In the genomic region with DNA sequence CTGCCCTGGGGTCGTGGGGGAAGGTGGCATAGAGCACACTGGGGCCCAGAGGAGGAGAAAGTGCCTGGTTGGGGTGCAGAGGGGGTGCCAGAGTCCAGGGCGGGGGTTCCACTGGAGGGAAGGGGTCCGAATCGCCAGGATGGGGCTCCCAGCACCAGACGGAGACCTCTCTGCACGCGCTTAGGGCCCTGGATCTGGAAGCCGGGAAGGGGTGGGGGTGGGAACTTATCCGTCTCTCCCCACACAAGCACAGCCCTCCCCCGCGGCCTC, we compare ENCODE assay signal across 7 cellular contexts. TPM values are rescaled to one million over a fixed set of nuclear protein-coding genes. Genes with fewer than 3 reads are reported as not detected.
DNase-seq lines count a peak whose midpoint lies in the region; ATAC-seq, FAIRE-seq and TF ChIP-seq lines count a peak whose summit lies in the region.

No MANE protein-coding gene starts in this region.

- in situ Hi-C loops in K562 (cut with MboI): no loop called here

- TF ChIP-seq CTCF in Loucy (conservative IDR thresholded peaks at IDR 0.05; ENCODE audit: low read length) (no peak), K562 (IDR thresholded peaks at IDR 0.05 in 2 of 3, conservative IDR thresholded peaks at IDR 0.05 in 1 of 3; ENCODE audit: insufficient read depth in 2 of 3, low read depth in 1 of 3, low read length in 3 of 3) (no peak), kidney (IDR thresholded peaks at IDR 0.05; ENCODE audit: borderline replicate concordance, extremely low read depth, insufficient read depth) (no peak)

- H3K4me1 ChIP-seq in Loucy (ENCODE audit: insufficient read depth, low read length, poor library complexity, severe bottlenecking): peaks cover 16% of the 10 kb centered on the region
- H3K4me1 ChIP-seq in K562 (replicated peaks in 1 of 2; ENCODE audit: control insufficient read depth in 2 of 2, insufficient read depth in 2 of 2, low read length in 2 of 2): peaks cover 27 to 95% of the 10 kb centered on the region in 2 experiments
- H3K4me1 ChIP-seq in kidney (ENCODE audit: control insufficient read depth in 1 of 2, insufficient read depth in 1 of 2, low read depth in 1 of 2, low read length in 2 of 2): peaks cover 14 to 37% of the 10 kb centered on the region in 2 donors

- H3K9me1 ChIP-seq in K562 (ENCODE audit: control insufficient read depth, insufficient read depth, low read length): no peaks in the 10 kb centered on the region

- intact Hi-C loops in K562 (cut with micrococcal nuclease): no loop called here
- intact Hi-C loops in kidney (cut with DNase I): no loop called here

- no peaks in the 10 kb centered on the region for H3K27me3 ChIP-seq in Loucy (ENCODE audit: insufficient read depth, low read length, poor library complexity, severe bottlenecking)
- H3K27me3 ChIP-seq in K562 (ENCODE audit: control insufficient read depth in 2 of 2, insufficient read depth in 2 of 2, low read length in 2 of 2): no peaks in the 10 kb centered on the region

- peak; percentile 83 for DNase-seq in ELR (ENCODE audit: low read depth)
- peak in 2 of 4 experiments; percentile 75 to 92 for DNase-seq in K562 (ENCODE audit: extremely low read depth in 1 of 4, low spot score in 3 of 4)
- DNase-seq in kidney: no peak
- DNase-seq in substantia nigra (lab: John Stamatoyannopoulos, UW): peak in 16 of 49 donors; percentile 25 to 70 (median 53)
- no peak for DNase-seq in DMS153 (lab: John Stamatoyannopoulos, UW)

- H3K4me2 ChIP-seq in Loucy (ENCODE audit: low read depth, low read length, poor library complexity, severe bottlenecking): peak overlapping the region; percentile 98
- H3K4me2 ChIP-seq in K562 (ENCODE audit: insufficient read depth, low read length): peak overlapping the region; percentile 84

- CTCF ChIA-PET in K562 (lab: Yijun Ruan, JAX; ENCODE audit: low intra/inter-chr PET ratio): no interaction called here

- H4K20me1 ChIP-seq in Loucy (ENCODE audit: insufficient read depth, low read length, poor library complexity, severe bottlenecking): peaks cover 51% of the 10 kb centered on the region
- H4K20me1 ChIP-seq in K562 (replicated peaks; ENCODE audit: control insufficient read depth, insufficient read depth, low read length): no peaks in the 10 kb centered on the region

- no peaks in the 10 kb centered on the region for H3K9me3 ChIP-seq in Loucy (ENCODE audit: insufficient read depth, low read depth, low read length)
- H3K9me3 ChIP-seq in K562 (replicated peaks; ENCODE audit: control insufficient read depth, insufficient read depth, low read depth, low read length): no peaks in the 10 kb centered on the region
- H3K9me3 ChIP-seq in kidney (ENCODE audit: control insufficient read depth in 1 of 2, low read length in 2 of 2): no peaks in the 10 kb centered on the region

- H3K27ac ChIP-seq in K562 (ENCODE audit: extremely low read depth, low read depth, low read length) (peak overlapping the region; percentile 82), kidney (ENCODE audit: low read depth in 2 of 2, low read length in 2 of 2) (peak overlapping the region; percentile 97), substantia nigra (ENCODE audit: low read depth, low read length, poor library complexity, severe bottlenecking) (peak overlapping the region; percentile 100)

- peaks cover 63% of the 10 kb centered on the region for H3K79me2 ChIP-seq in Loucy (ENCODE audit: insufficient read depth, low read length)
- H3K79me2 ChIP-seq in K562 (ENCODE audit: control insufficient read depth, insufficient read depth, low read length): peaks cover 63% of the 10 kb centered on the region

- peak; percentile 28 for ATAC-seq in K562
- no peak for ATAC-seq in GM19397 (IDR thresholded peaks at IDR 0.05; ENCODE audit: unreplicated experiment)

- TF ChIP-seq POLR2A in K562 (conservative IDR thresholded peaks at IDR 0.05): no peak; the same call in 1 of the 2 replicates

- H3K4me3 ChIP-seq in Loucy (ENCODE audit: low read length, poor library complexity, severe bottlenecking) (peak overlapping the region; percentile 90), K562 (peak overlapping the region; percentile 93), kidney (ENCODE audit: low read length in 2 of 2) (peak overlapping the region; percentile 69 to 73)

- no peak for TF ChIP-seq EP300 in K562 (IDR thresholded peaks at IDR 0.05; ENCODE audit: low read length)

- no TSS peak for BruUV-seq in K562 (replicated peaks; lab: Mats Ljungman, UMichigan)

- no peaks in the 10 kb centered on the region for H3K9me2 ChIP-seq in Loucy (replicated peaks; ENCODE audit: low read depth, low read length)

- H2AFZ ChIP-seq in Loucy (ENCODE audit: low read length) (no peak overlapping the region), K562 (ENCODE audit: low read depth, low read length) (no peak overlapping the region)

- H3F3A ChIP-seq in Loucy (ENCODE audit: low read depth): peaks cover 8% of the 10 kb centered on the region; the same call in 1 of the 2 replicates

- H3K9ac ChIP-seq in Loucy (ENCODE audit: low read depth, low read length, poor library complexity, severe bottlenecking) (peak overlapping the region; percentile 95), K562 (ENCODE audit: insufficient read depth in 1 of 2, low read depth in 2 of 2, low read length in 2 of 2) (peak overlapping the region; percentile 79 to 96), kidney (ENCODE audit: low read length in 2 of 2) (peak overlapping the region; percentile 32 to 88)

- 1% methylated on average over 11 of the region's 11 CpGs for WGBS in K562 (ENCODE audit: insufficient coverage, low coverage, missing lambda C conversion rate)

- POLR2A ChIA-PET in K562 (lab: Yijun Ruan, JAX): interaction anchor here (0.6 to 7.8 kb wide), 3 partner anchors 9 to 18 kb away, joined by 4 to 88 read pairs (median 6); partner anchors contain the start of genes ATP5F1D and CIRBP

- peaks cover 21% of the 10 kb centered on the region; the same call in 1 of the 2 replicates for H3K36me3 ChIP-seq in Loucy (ENCODE audit: insufficient read depth, low read length)
- H3K36me3 ChIP-seq in K562 (ENCODE audit: control insufficient read depth, insufficient read depth, low read length): peaks cover 54% of the 10 kb centered on the region; the same call in 1 of the 3 replicates
- peaks cover 12 to 25% of the 10 kb centered on the region in 2 donors for H3K36me3 ChIP-seq in kidney (ENCODE audit: control insufficient read depth in 1 of 2, insufficient read depth in 2 of 2, low read length in 2 of 2)

- FAIRE-seq in K562 (lab: Jason Lieb, UNC) (no peak), kidney (lab: Jason Lieb, UNC) (no peak)

- no peak for TF ChIP-seq RAD21 in K562 (CRISPR knock-in tag; conservative IDR thresholded peaks at IDR 0.05 in 1 of 2, IDR thresholded peaks at IDR 0.05 in 1 of 2)

RNA-seq across cellular contexts. Expression of gene MIDN, which starts 2.8 kb away (rescaled TPM):
- 30.7 and 106 TPM in 2 replicates for total RNA-seq in K562 (2011; cell fraction: chromatin; rRNA removed; ENCODE audit: low replicate concordance)
- 81.7 and 90.7 TPM in 2 replicates for total RNA-seq in K562 (2011; cell fraction: nucleolus; rRNA removed)
- total RNA-seq in K562 (2011; cell fraction: nucleoplasm; rRNA removed): 55.1 and 88.1 TPM in 2 replicates
- total RNA-seq in K562 (2014; rRNA removed): 13.5 and 20.8 TPM in 2 replicates
- total RNA-seq in K562 (2014; rRNA removed; fragmentation: Illumina TruSeq; extraction: Trizol): 3.9 and 4.8 TPM in 2 replicates
- total RNA-seq in K562 (2015; rRNA removed; fragmentation: Illumina TruSeq; extraction: Trizol): 10.1 and 11.0 TPM in 2 replicates
- total RNA-seq in K562 (2021): 120 and 121 TPM in 2 replicates
- polyA plus RNA-seq in K562 (2011; rRNA removed): 7.0 and 10.2 TPM in 2 replicates
- polyA plus RNA-seq in K562 (2011; cell fraction: cytosol; rRNA removed): 14.0 and 26.8 TPM in 2 replicates
- polyA plus RNA-seq in K562 (2011; cell fraction: nucleus; rRNA removed): 44.8 and 87.0 TPM in 2 replicates
- polyA plus RNA-seq in K562 (2012): 29.5 and 39.8 TPM in 2 replicates
- polyA plus RNA-seq in K562 (2014; fragmentation: Illumina TruSeq; extraction: Trizol): 20.5 and 38.3 TPM in 2 replicates
- polyA plus RNA-seq in K562 (2014; fragmentation: Nextera tagmentation; extraction: Ambion mirVana): 1 to 10 TPM in 1 of 2 experiments, under 1 TPM in 1; 0.17 to 1.5 TPM
- polyA plus RNA-seq in K562 (2014; rRNA removed): 41.3 and 44.6 TPM in 2 replicates
- polyA minus RNA-seq in K562 (2011; rRNA and poly(A)+ RNA removed): 2.7 and 3.0 TPM in 2 replicates
- polyA minus RNA-seq in K562 (2011; cell fraction: cytosol; rRNA and poly(A)+ RNA removed): 29.9 and 43.2 TPM in 2 replicates
- polyA minus RNA-seq in K562 (2011; cell fraction: nucleus; rRNA and poly(A)+ RNA removed): 28.0 and 34.2 TPM in 2 replicates
- total RNA-seq in kidney: 205 TPM
- 21.3 TPM for polyA plus RNA-seq in kidney (ENCODE audit: insufficient read depth, low read depth, low replicate concordance)

RNA-seq across cellular contexts. Expression of gene ATP5F1D, which starts 9.6 kb away (rescaled TPM):
- total RNA-seq in K562 (2011; cell fraction: chromatin; rRNA removed; ENCODE audit: low replicate concordance): 42.1 and 110 TPM in 2 replicates
- total RNA-seq in K562 (2011; cell fraction: nucleolus; rRNA removed): 116 and 129 TPM in 2 replicates
- total RNA-seq in K562 (2011; cell fraction: nucleoplasm; rRNA removed): 74.0 and 85.6 TPM in 2 replicates
- 135 and 145 TPM in 2 replicates for total RNA-seq in K562 (2014; rRNA removed)
- 3.9 and 4.6 TPM in 2 replicates for total RNA-seq in K562 (2014; rRNA removed; fragmentation: Illumina TruSeq; extraction: Trizol)
- 65.2 and 73.0 TPM in 2 replicates for total RNA-seq in K562 (2015; rRNA removed; fragmentation: Illumina TruSeq; extraction: Trizol)
- 409 and 434 TPM in 2 replicates for total RNA-seq in K562 (2021)
- 36.8 and 58.7 TPM in 2 replicates for polyA plus RNA-seq in K562 (2011; rRNA removed)
- polyA plus RNA-seq in K562 (2011; cell fraction: cytosol; rRNA removed): 119 and 471 TPM in 2 replicates
- polyA plus RNA-seq in K562 (2011; cell fraction: nucleus; rRNA removed): 90.5 and 137 TPM in 2 replicates
- 278 and 318 TPM in 2 replicates for polyA plus RNA-seq in K562 (2012)
- 18.7 and 106 TPM in 2 replicates for polyA plus RNA-seq in K562 (2014; fragmentation: Illumina TruSeq; extraction: Trizol)
- polyA plus RNA-seq in K562 (2014; fragmentation: Nextera tagmentation; extraction: Ambion mirVana): 10 to 100 TPM in 1 of 2 experiments, 1 to 10 TPM in 1; 9.7 to 23.3 TPM
- polyA plus RNA-seq in K562 (2014; rRNA removed): 233 and 236 TPM in 2 replicates
- 16.5 and 29.9 TPM in 2 replicates for polyA minus RNA-seq in K562 (2011; rRNA and poly(A)+ RNA removed)
- polyA minus RNA-seq in K562 (2011; cell fraction: cytosol; rRNA and poly(A)+ RNA removed): 115 and 175 TPM in 2 replicates
- 28.8 and 35.8 TPM in 2 replicates for polyA minus RNA-seq in K562 (2011; cell fraction: nucleus; rRNA and poly(A)+ RNA removed)
- 183 TPM for total RNA-seq in kidney
- polyA plus RNA-seq in kidney (ENCODE audit: insufficient read depth, low read depth, low replicate concordance): 641 TPM

RNA-seq across cellular contexts. Expression of gene CBARP, which starts 13.4 kb away (rescaled TPM):
- 2.8 and 13.5 TPM in 2 replicates for total RNA-seq in K562 (2011; cell fraction: chromatin; rRNA removed; ENCODE audit: low replicate concordance)
- 11.4 and 15.2 TPM in 2 replicates for total RNA-seq in K562 (2011; cell fraction: nucleolus; rRNA removed)
- 4.2 and 6.2 TPM in 2 replicates for total RNA-seq in K562 (2011; cell fraction: nucleoplasm; rRNA removed)
- 3.7 and 3.8 TPM in 2 replicates for total RNA-seq in K562 (2014; rRNA removed)
- total RNA-seq in K562 (2014; rRNA removed; fragmentation: Illumina TruSeq; extraction: Trizol): 0.18 TPM in 1 of 2 replicates, not detected in the other
- 1.3 and 1.4 TPM in 2 replicates for total RNA-seq in K562 (2015; rRNA removed; fragmentation: Illumina TruSeq; extraction: Trizol)
- total RNA-seq in K562 (2021): 6.6 and 8.9 TPM in 2 replicates
- polyA plus RNA-seq in K562 (2011; rRNA removed): 0.98 and 1.2 TPM in 2 replicates
- polyA plus RNA-seq in K562 (2011; cell fraction: cytosol; rRNA removed): 0.84 and 4.5 TPM in 2 replicates
- 8.2 and 25.4 TPM in 2 replicates for polyA plus RNA-seq in K562 (2011; cell fraction: nucleus; rRNA removed)
- polyA plus RNA-seq in K562 (2012): 3.1 and 3.3 TPM in 2 replicates
- polyA plus RNA-seq in K562 (2014; fragmentation: Illumina TruSeq; extraction: Trizol): 0.25 and 2.3 TPM in 2 replicates
- polyA plus RNA-seq in K562 (2014; fragmentation: Nextera tagmentation; extraction: Ambion mirVana): under 1 TPM in 1 of 2 experiments, not detected in 1; 0.03 TPM
- polyA plus RNA-seq in K562 (2014; rRNA removed): 5.8 and 6.3 TPM in 2 replicates
- 0.11 and 0.15 TPM in 2 replicates for polyA minus RNA-seq in K562 (2011; rRNA and poly(A)+ RNA removed)
- 2.9 and 3.0 TPM in 2 replicates for polyA minus RNA-seq in K562 (2011; cell fraction: cytosol; rRNA and poly(A)+ RNA removed)
- polyA minus RNA-seq in K562 (2011; cell fraction: nucleus; rRNA and poly(A)+ RNA removed): 3.0 and 3.8 TPM in 2 replicates
- 1.1 TPM for total RNA-seq in kidney
- 1.0 TPM for polyA plus RNA-seq in kidney (ENCODE audit: insufficient read depth, low read depth, low replicate concordance)

RNA-seq across cellular contexts. Expression of gene CIRBP, which starts 18.0 kb away (rescaled TPM):
- 283 and 504 TPM in 2 replicates for total RNA-seq in K562 (2011; cell fraction: chromatin; rRNA removed; ENCODE audit: low replicate concordance)
- total RNA-seq in K562 (2011; cell fraction: nucleolus; rRNA removed): 457 and 483 TPM in 2 replicates
- total RNA-seq in K562 (2011; cell fraction: nucleoplasm; rRNA removed): 431 and 450 TPM in 2 replicates
- total RNA-seq in K562 (2014; rRNA removed) (168 and 249 TPM in 2 replicates), K562 (2014; rRNA removed; fragmentation: Illumina TruSeq; extraction: Trizol) (189 and 200 TPM in 2 replicates), K562 (2015; rRNA removed; fragmentation: Illumina TruSeq; extraction: Trizol) (176 and 206 TPM in 2 replicates), K562 (2021) (181 and 222 TPM in 2 replicates), kidney (533 TPM)
- polyA plus RNA-seq in K562 (2011; rRNA removed) (124 and 166 TPM in 2 replicates), K562 (2014; fragmentation: Illumina TruSeq; extraction: Trizol) (222 and 345 TPM in 2 replicates), K562 (2014; fragmentation: Nextera tagmentation; extraction: Ambion mirVana) (10 to 100 TPM; 20.5 to 21.4 TPM), K562 (2014; rRNA removed) (306 and 327 TPM in 2 replicates), kidney (ENCODE audit: insufficient read depth, low read depth, low replicate concordance) (408 TPM)
- polyA plus RNA-seq in K562 (2011; cell fraction: cytosol; rRNA removed): 92.3 and 201 TPM in 2 replicates
- polyA plus RNA-seq in K562 (2011; cell fraction: nucleus; rRNA removed): 882 and 1,025 TPM in 2 replicates
- 288 and 291 TPM in 2 replicates for polyA plus RNA-seq in K562 (2012)
- 46.9 and 50.4 TPM in 2 replicates for polyA minus RNA-seq in K562 (2011; rRNA and poly(A)+ RNA removed)
- 50.4 and 50.8 TPM in 2 replicates for polyA minus RNA-seq in K562 (2011; cell fraction: cytosol; rRNA and poly(A)+ RNA removed)
- polyA minus RNA-seq in K562 (2011; cell fraction: nucleus; rRNA and poly(A)+ RNA removed): 117 and 135 TPM in 2 replicates

RNA-seq across cellular contexts. Expression of gene FAM174C, which starts 24.2 kb away (rescaled TPM):
- total RNA-seq in K562 (2011; cell fraction: chromatin; rRNA removed; ENCODE audit: low replicate concordance): 6.3 and 26.6 TPM in 2 replicates
- total RNA-seq in K562 (2011; cell fraction: nucleolus; rRNA removed): 40.9 and 47.0 TPM in 2 replicates
- 20.7 and 26.9 TPM in 2 replicates for total RNA-seq in K562 (2011; cell fraction: nucleoplasm; rRNA removed)
- 72.2 and 108 TPM in 2 replicates for total RNA-seq in K562 (2014; rRNA removed)
- total RNA-seq in K562 (2014; rRNA removed; fragmentation: Illumina TruSeq; extraction: Trizol): 1.3 and 2.8 TPM in 2 replicates
- 40.3 and 42.6 TPM in 2 replicates for total RNA-seq in K562 (2015; rRNA removed; fragmentation: Illumina TruSeq; extraction: Trizol)
- total RNA-seq in K562 (2021): 81.9 and 85.0 TPM in 2 replicates
- 20.3 and 30.4 TPM in 2 replicates for polyA plus RNA-seq in K562 (2011; rRNA removed)
- 58.0 and 177 TPM in 2 replicates for polyA plus RNA-seq in K562 (2011; cell fraction: cytosol; rRNA removed)
- polyA plus RNA-seq in K562 (2011; cell fraction: nucleus; rRNA removed): 28.1 and 53.8 TPM in 2 replicates
- 65.9 and 75.4 TPM in 2 replicates for polyA plus RNA-seq in K562 (2012)
- polyA plus RNA-seq in K562 (2014; fragmentation: Illumina TruSeq; extraction: Trizol): 11.7 and 56.4 TPM in 2 replicates
- polyA plus RNA-seq in K562 (2014; fragmentation: Nextera tagmentation; extraction: Ambion mirVana): 1 to 10 TPM in 1 of 2 experiments, under 1 TPM in 1; 0.66 to 2.7 TPM
- polyA plus RNA-seq in K562 (2014; rRNA removed): 89.6 and 119 TPM in 2 replicates
- 4.8 and 6.1 TPM in 2 replicates for polyA minus RNA-seq in K562 (2011; rRNA and poly(A)+ RNA removed)
- 19.6 and 23.7 TPM in 2 replicates for polyA minus RNA-seq in K562 (2011; cell fraction: cytosol; rRNA and poly(A)+ RNA removed)
- polyA minus RNA-seq in K562 (2011; cell fraction: nucleus; rRNA and poly(A)+ RNA removed): 12.0 and 12.8 TPM in 2 replicates
- total RNA-seq in kidney: 35.3 TPM
- polyA plus RNA-seq in kidney (ENCODE audit: insufficient read depth, low read depth, low replicate concordance): 94.7 TPM
